7 cellular contexts compared by ENCODE assay signal in genomic region chr13:46467694-46468093, GRCh38.
DNase-seq lines count a peak whose midpoint lies in the region; ATAC-seq and TF ChIP-seq lines count a peak whose summit lies in the region.
"Not testable (repeated sequence)": the region's sequence is repeated elsewhere in the genome, so short reads cannot be mapped to it uniquely, and the experiment has no call there.

No MANE protein-coding gene starts in this region.

- not testable (repeated sequence) for TF ChIP-seq CTCF in nephron progenitor cell (IDR thresholded peaks at IDR 0.05)

- 84% methylated on average over 9 to 10 of the region's 10 CpGs for WGBS in ectodermal cell, 2 experiments
- 3 to 21% methylated on average over 10 of the region's 10 CpGs for WGBS in aorta, 2 donors

- peak; percentile 85 for DNase-seq in ELF-1 (ENCODE audit: low read depth, low spot score)
- not testable (repeated sequence) for DNase-seq in SK-N-MC (ENCODE audit: low read depth, low spot score); nephron progenitor cell
- DNase-seq in Right ventricle myocardium superior: peak; percentile 49
- DNase-seq in sciatic nerve (ENCODE audit: low spot score): peak; percentile 67
- peak; percentile 75 to 85 for DNase-seq in aorta

- H3K9me3 Mint-ChIP-seq in nephron progenitor cell: not testable (repeated sequence)

- H3K27ac Mint-ChIP-seq in nephron progenitor cell: peak overlapping the region; percentile 45

- H3K4me3 Mint-ChIP-seq in nephron progenitor cell: not testable (repeated sequence)

- not testable (repeated sequence) for H3K36me3 Mint-ChIP-seq in nephron progenitor cell (ENCODE audit: low read depth)

- not testable (repeated sequence) for H3K9me3 ChIP-seq in SK-N-MC (ENCODE audit: low read depth, low read length); ectodermal cell (ENCODE audit: control insufficient read depth, low read length); aorta (ENCODE audit: control insufficient read depth, low read length)

- H3K9ac ChIP-seq in SK-N-MC (ENCODE audit: insufficient read length): not testable (repeated sequence)

- H3K27me3 ChIP-seq in ectodermal cell (ENCODE audit: control insufficient read depth, insufficient read depth, low read length, poor library complexity, severe bottlenecking); aorta (ENCODE audit: control insufficient read depth in 1 of 2, insufficient read depth in 2 of 2, low read length in 1 of 2): not testable (repeated sequence)

- peaks cover 11% of the 10 kb centered on the region for H3K4me1 Mint-ChIP-seq in nephron progenitor cell

- ATAC-seq in Right ventricle myocardium superior (ENCODE audit: poor library complexity); sciatic nerve; aorta (ENCODE audit: low FRiP score): not testable (repeated sequence)

- H3K27me3 Mint-ChIP-seq in nephron progenitor cell (ENCODE audit: low read depth, poor library complexity): not testable (repeated sequence)

- H3K36me3 ChIP-seq in SK-N-MC (ENCODE audit: insufficient read depth, low read length); ectodermal cell (ENCODE audit: control insufficient read depth, insufficient read depth, low read length); aorta (ENCODE audit: control insufficient read depth in 1 of 2, insufficient read depth in 2 of 2, low read length in 1 of 2): not testable (repeated sequence)

- not testable (repeated sequence) for H3K4me1 ChIP-seq in ectodermal cell (ENCODE audit: control insufficient read depth, insufficient read depth, low read length); aorta (ENCODE audit: control insufficient read depth in 1 of 2, insufficient read depth in 2 of 2, low read length in 2 of 2)

- H3K4me3 ChIP-seq in SK-N-MC; ectodermal cell (ENCODE audit: insufficient read depth, low read depth, low read length); aorta (ENCODE audit: low read length in 2 of 2): not testable (repeated sequence)

- intact Hi-C loops in Right ventricle myocardium superior (cut with DNase I); sciatic nerve (cut with DNase I); aorta (cut with DNase I): not testable (repeated sequence)

- 0 out of 2 replicates have a peak overlapping the region, but pooled peaks have one; percentile 88 for H3K27ac ChIP-seq in SK-N-MC
- H3K27ac ChIP-seq in ectodermal cell (ENCODE audit: insufficient read depth, low read depth, low read length, poor library complexity, severe bottlenecking): peak overlapping the region; percentile 85
- H3K27ac ChIP-seq in aorta (ENCODE audit: low read depth in 1 of 2, low read length in 2 of 2): not testable (repeated sequence)
